ENCODE assay signal across 11 cellular contexts in genomic region chr17:81241203-81241602, GRCh38. TPM values are rescaled to one million over a fixed set of nuclear protein-coding genes. Genes with fewer than 3 reads are reported as not detected.
DNase-seq lines count a peak whose midpoint lies in the region; ATAC-seq and TF ChIP-seq lines count a peak whose summit lies in the region.
"Had no signal": no experiment of that assay in that cellular context is flagged by ENCODE, and none has a peak within 500 bp of the region (broad histone marks: within the 10 kb centered on the region; RNA-seq: fewer than 3 reads in every experiment).

No MANE protein-coding gene starts in this region.

- H3K27ac Mint-ChIP-seq in CD4-positive, CD25-positive, alpha-beta regulatory T cell: peak overlapping the region in 2 of 3 donors; percentile 46 to 50
- H3K27ac Mint-ChIP-seq in effector memory CD8-positive, alpha-beta T cell: peak overlapping the region in 1 of 2 donors; percentile 62

- ATAC-seq in CD4-positive, CD25-positive, alpha-beta regulatory T cell (ENCODE audit: low read depth in 2 of 2): no peak
- ATAC-seq in effector memory CD8-positive, alpha-beta T cell (replicated peaks): no peak

- H3K27ac ChIP-seq in 22Rv1: peak overlapping the region; percentile 81; the same call in 1 of the 2 replicates
- H3K27ac ChIP-seq in CD4-positive, CD25-positive, alpha-beta regulatory T cell (ENCODE audit: insufficient read depth, low read length, poor library complexity, severe bottlenecking): no peak overlapping the region
- peak overlapping the region; percentile 69 for H3K27ac ChIP-seq in OCI-LY1 (ENCODE audit: low read depth, low read length, poor library complexity, severe bottlenecking)
- H3K27ac ChIP-seq: neutrophil had no signal

- H4K20me1 ChIP-seq in OCI-LY1 (ENCODE audit: insufficient read depth, low read length): no peaks in the 10 kb centered on the region

- H2AFZ ChIP-seq in OCI-LY1 (ENCODE audit: low read length): no peak overlapping the region

- H3K79me2 ChIP-seq in OCI-LY1 (ENCODE audit: insufficient read depth, low read length): peaks cover 7% of the 10 kb centered on the region; the same call in 1 of the 2 replicates

- peak overlapping the region; percentile 91 for H3K4me2 ChIP-seq in OCI-LY1 (ENCODE audit: low read length)

- H3K36me3 Mint-ChIP-seq in CD4-positive, CD25-positive, alpha-beta regulatory T cell: peaks cover 4% of the 10 kb centered on the region
- peaks cover 27% of the 10 kb centered on the region for H3K36me3 Mint-ChIP-seq in effector memory CD8-positive, alpha-beta T cell (ENCODE audit: insufficient read depth)

- H3K9ac ChIP-seq in OCI-LY1 (ENCODE audit: low read length): no peak overlapping the region; the same call in 1 of the 2 replicates

- H3K9me3 Mint-ChIP-seq in CD4-positive, CD25-positive, alpha-beta regulatory T cell: no peaks in the 10 kb centered on the region
- no peaks in the 10 kb centered on the region for H3K9me3 Mint-ChIP-seq in effector memory CD8-positive, alpha-beta T cell

- no peak for DNase-seq in CD4-positive, CD25-positive, alpha-beta regulatory T cell
- DNase-seq in effector memory CD8-positive, alpha-beta T cell: no peak
- DNase-seq in NCI-H524 (lab: John Stamatoyannopoulos, UW) (no peak), NCI-H82 treated with DMSO at 0.1 percent for 48 hours (lab: John Stamatoyannopoulos, UW; ENCODE audit: unreplicated experiment) (no peak), D341Med (ENCODE audit: low spot score) (no peak)
- DNase-seq in stimulated activated CD4-positive, alpha-beta T cell treated with anti-CD3 and anti-CD28 coated beads, Interleukin-4, amount 100 ng/mL, for 4 hours: no peak
- DNase-seq: NCI-H2029, Right ventricle myocardium superior had no signal

- peaks cover 33% of the 10 kb centered on the region for H3K4me1 ChIP-seq in CD4-positive, CD25-positive, alpha-beta regulatory T cell (ENCODE audit: control insufficient read depth, insufficient read depth, low read length, poor library complexity, severe bottlenecking)
- peaks cover 55% of the 10 kb centered on the region for H3K4me1 ChIP-seq in OCI-LY1 (ENCODE audit: insufficient read depth, low read length, severe bottlenecking)

- no peaks in the 10 kb centered on the region for H3F3A ChIP-seq in OCI-LY1 (ENCODE audit: insufficient read depth, low read length)

- peaks cover 5 to 38% (median 21%) of the 10 kb centered on the region in 4 donors for H3K4me1 Mint-ChIP-seq in CD4-positive, CD25-positive, alpha-beta regulatory T cell
- H3K4me1 Mint-ChIP-seq in effector memory CD8-positive, alpha-beta T cell (ENCODE audit: low read depth in 2 of 2): peaks cover 33% of the 10 kb centered on the region in 2 donors

- no peak for TF ChIP-seq CTCF in 22Rv1 (IDR thresholded peaks at IDR 0.05)
- no peak for TF ChIP-seq CTCF in OCI-LY1 (IDR thresholded peaks at IDR 0.05; ENCODE audit: low read length)

- H3K9me2 ChIP-seq in OCI-LY1 (ENCODE audit: low read depth, low read length): no peaks in the 10 kb centered on the region

- H3K4me3 Mint-ChIP-seq in CD4-positive, CD25-positive, alpha-beta regulatory T cell: peak overlapping the region; percentile 56 to 94 (median 85)
- H3K4me3 Mint-ChIP-seq in effector memory CD8-positive, alpha-beta T cell: peak overlapping the region; percentile 21 to 85

- H3K27me3 Mint-ChIP-seq in CD4-positive, CD25-positive, alpha-beta regulatory T cell: no peaks in the 10 kb centered on the region
- H3K27me3 Mint-ChIP-seq in effector memory CD8-positive, alpha-beta T cell: no peaks in the 10 kb centered on the region

- no peaks in the 10 kb centered on the region for H3K27me3 ChIP-seq in CD4-positive, CD25-positive, alpha-beta regulatory T cell (ENCODE audit: control insufficient read depth, insufficient read depth, low read length)
- H3K27me3 ChIP-seq in OCI-LY1 (ENCODE audit: insufficient read depth, low read length): no peaks in the 10 kb centered on the region
- H3K27me3 ChIP-seq: neutrophil had no signal

- no peaks in the 10 kb centered on the region for H3K36me3 ChIP-seq in CD4-positive, CD25-positive, alpha-beta regulatory T cell (ENCODE audit: control insufficient read depth, insufficient read depth, low read length)
- peaks cover 14% of the 10 kb centered on the region for H3K36me3 ChIP-seq in OCI-LY1 (ENCODE audit: insufficient read depth, low read length)

- H3K9me3 ChIP-seq in CD4-positive, CD25-positive, alpha-beta regulatory T cell (ENCODE audit: control insufficient read depth in 2 of 2, low read length in 2 of 2): no peaks in the 10 kb centered on the region
- no peaks in the 10 kb centered on the region for H3K9me3 ChIP-seq in OCI-LY1 (ENCODE audit: low read length)
- H3K9me3 ChIP-seq: neutrophil had no signal

- no peak overlapping the region for H3K4me3 ChIP-seq in CD4-positive, CD25-positive, alpha-beta regulatory T cell (ENCODE audit: low read depth, low read length)
- H3K4me3 ChIP-seq in OCI-LY1 (ENCODE audit: low read depth, low read length, poor library complexity, severe bottlenecking): peak overlapping the region; percentile 88

RNA-seq across cellular contexts. Expression of gene NDUFAF8, which starts 2.1 kb away (rescaled TPM):
- 34.8 TPM for total RNA-seq in CD4-positive, CD25-positive, alpha-beta regulatory T cell
- polyA plus RNA-seq in CD4-positive, CD25-positive, alpha-beta regulatory T cell: 10 to 100 TPM; 56.9 to 83.2 (median 78.6) TPM

RNA-seq across cellular contexts. Expression of gene TEPSIN, which starts 2.3 kb away (rescaled TPM):
- 113 TPM for total RNA-seq in CD4-positive, CD25-positive, alpha-beta regulatory T cell
- 1 to 10 TPM; 2.1 to 6.3 (median 5.7) TPM for polyA plus RNA-seq in CD4-positive, CD25-positive, alpha-beta regulatory T cell

RNA-seq across cellular contexts. Expression of gene CEP131, which starts 18.4 kb away (rescaled TPM):
- total RNA-seq in CD4-positive, CD25-positive, alpha-beta regulatory T cell: 9.9 TPM
- polyA plus RNA-seq in CD4-positive, CD25-positive, alpha-beta regulatory T cell: 1 to 10 TPM; 1.4 to 2.2 (median 2.0) TPM

RNA-seq across cellular contexts. Expression of gene SLC38A10, which starts 53.9 kb away (rescaled TPM):
- 66.3 TPM for total RNA-seq in CD4-positive, CD25-positive, alpha-beta regulatory T cell
- polyA plus RNA-seq in CD4-positive, CD25-positive, alpha-beta regulatory T cell: 10 to 100 TPM; 38.2 to 60.1 (median 48.6) TPM
